Comparison of ENCODE assay signal across 6 cellular contexts in the genomic region with DNA sequence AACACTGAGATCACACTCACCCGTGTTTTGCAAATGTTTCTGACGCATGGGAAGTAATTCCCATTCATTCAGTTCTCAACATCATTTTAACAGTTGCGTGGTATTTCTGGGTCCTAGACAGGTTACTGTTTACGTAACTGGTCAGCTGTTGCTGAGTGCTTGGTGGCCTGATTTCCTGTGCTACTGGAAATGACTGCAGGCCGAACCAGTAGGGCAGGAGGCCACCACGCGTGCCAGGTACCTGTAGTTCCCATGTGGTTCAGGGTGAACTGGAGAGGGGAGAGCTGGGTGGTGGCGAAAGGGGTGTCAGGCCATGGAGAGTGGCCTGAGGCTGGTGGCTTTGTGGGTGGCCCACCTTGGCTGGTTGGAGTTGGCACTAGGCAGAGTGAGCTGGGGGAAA. TPM values are rescaled to one million over a fixed set of nuclear protein-coding genes. Genes with fewer than 3 reads are reported as not detected.
DNase-seq lines count a peak whose midpoint lies in the region; ATAC-seq, FAIRE-seq and TF ChIP-seq lines count a peak whose summit lies in the region.
"Not testable (repeated sequence)": the region's sequence is repeated elsewhere in the genome, so short reads cannot be mapped to it uniquely, and the experiment has no call there.

No MANE protein-coding gene starts in this region.

- H3K9me1 ChIP-seq in K562 (ENCODE audit: control insufficient read depth, insufficient read depth, low read length): not testable (repeated sequence)

- not testable (repeated sequence) for H3K4me1 ChIP-seq in K562 (replicated peaks in 1 of 2; ENCODE audit: control insufficient read depth in 2 of 2, insufficient read depth in 2 of 2, low read length in 2 of 2); left lung; lower lobe of right lung; psoas muscle

- CTCF ChIA-PET in K562 (lab: Yijun Ruan, JAX; ENCODE audit: low intra/inter-chr PET ratio): not testable (repeated sequence)

- H3K4me3 ChIP-seq in K562, left lung, lower lobe of right lung, psoas muscle: not testable (repeated sequence)

- not testable (repeated sequence) for H3K36me3 ChIP-seq in K562 (ENCODE audit: control insufficient read depth, insufficient read depth, low read length); left lung; lower lobe of right lung; psoas muscle (ENCODE audit: insufficient read depth in 1 of 2, low read depth in 1 of 2)

- H3K4me2 ChIP-seq in K562 (ENCODE audit: insufficient read depth, low read length): not testable (repeated sequence)

- no CpG with 5 or more reads among the region's 8 CpGs for WGBS in K562 (ENCODE audit: insufficient coverage, low coverage, missing lambda C conversion rate)
- WGBS in psoas muscle, 3 donors: no CpG with 5 or more reads among the region's 8 CpGs

- H3K27me3 ChIP-seq in K562 (ENCODE audit: control insufficient read depth in 2 of 2, insufficient read depth in 2 of 2, low read length in 2 of 2); left lung; lower lobe of right lung (ENCODE audit: low read depth); psoas muscle (ENCODE audit: insufficient read depth in 3 of 3, low read length in 2 of 3): not testable (repeated sequence)

- POLR2A ChIA-PET in K562 (lab: Yijun Ruan, JAX): not testable (repeated sequence)

- FAIRE-seq in GM18507 (lab: Jason Lieb, UNC) (peak; percentile 41), K562 (lab: Jason Lieb, UNC) (peak; percentile 77)

- not testable (repeated sequence) for TF ChIP-seq CTCF in K562 (IDR thresholded peaks at IDR 0.05 in 2 of 3, conservative IDR thresholded peaks at IDR 0.05 in 1 of 3; ENCODE audit: insufficient read depth in 2 of 3, low read depth in 1 of 3, low read length in 3 of 3); left lung (IDR thresholded peaks at IDR 0.05); lower lobe of right lung (IDR thresholded peaks at IDR 0.05); psoas muscle (IDR thresholded peaks at IDR 0.05)

- not testable (repeated sequence) for H3K9ac ChIP-seq in K562 (ENCODE audit: insufficient read depth in 1 of 2, low read depth in 2 of 2, low read length in 2 of 2)

- not testable (repeated sequence) for TF ChIP-seq RAD21 in K562 (CRISPR knock-in tag; conservative IDR thresholded peaks at IDR 0.05 in 1 of 2, IDR thresholded peaks at IDR 0.05 in 1 of 2)

- not testable (repeated sequence) for TF ChIP-seq EP300 in K562 (IDR thresholded peaks at IDR 0.05; ENCODE audit: low read length)

- not testable (repeated sequence) for ATAC-seq in K562
- ATAC-seq in esophagus mucosa (peak; percentile 29), left lung (peak; percentile 58), lower lobe of right lung (peak; percentile 26 to 62), psoas muscle (peak; percentile 60 to 67 (median 63))

- not testable (repeated sequence) for H2AFZ ChIP-seq in K562 (ENCODE audit: low read depth, low read length)

- not testable (repeated sequence) for H3K79me2 ChIP-seq in K562 (ENCODE audit: control insufficient read depth, insufficient read depth, low read length)

- not testable (repeated sequence) for H3K9me3 ChIP-seq in K562 (replicated peaks; ENCODE audit: control insufficient read depth, insufficient read depth, low read depth, low read length); left lung; lower lobe of right lung; psoas muscle

- intact Hi-C loops in K562 (cut with micrococcal nuclease); left lung (cut with DNase I); lower lobe of right lung (cut with DNase I); psoas muscle (cut with DNase I): not testable (repeated sequence)

- H3K27ac ChIP-seq in K562 (ENCODE audit: extremely low read depth, low read depth, low read length); left lung; lower lobe of right lung; psoas muscle: not testable (repeated sequence)

- TSS peak; percentile 78 for BruUV-seq in K562 (replicated peaks; lab: Mats Ljungman, UMichigan)

- in situ Hi-C loops in K562 (cut with MboI): loop anchor here (25.0 kb wide), 1 partner anchor 347 kb away; a partner anchor contains a TSS

- not testable (repeated sequence) for H4K20me1 ChIP-seq in K562 (replicated peaks; ENCODE audit: control insufficient read depth, insufficient read depth, low read length)

- not testable (repeated sequence) for TF ChIP-seq POLR2A in K562 (conservative IDR thresholded peaks at IDR 0.05)

- DNase-seq in GM18507 (ENCODE audit: extremely low spot score, insufficient read length, low read depth); K562 (ENCODE audit: extremely low read depth in 1 of 4, low spot score in 3 of 4); left lung; lower lobe of right lung; psoas muscle: not testable (repeated sequence)

RNA-seq across cellular contexts. Expression of a gene that starts 1.2 kb away (rescaled TPM):
- total RNA-seq in K562 (2011; cell fraction: chromatin; rRNA removed; ENCODE audit: low replicate concordance): 125 and 198 TPM in 2 replicates
- 96.3 and 112 TPM in 2 replicates for total RNA-seq in K562 (2011; cell fraction: nucleolus; rRNA removed)
- total RNA-seq in K562 (2011; cell fraction: nucleoplasm; rRNA removed): 120 and 121 TPM in 2 replicates
- total RNA-seq in K562 (2014; rRNA removed) (45.4 and 64.8 TPM in 2 replicates), K562 (2014; rRNA removed; fragmentation: Illumina TruSeq; extraction: Trizol) (20.4 and 26.6 TPM in 2 replicates), K562 (2015; rRNA removed; fragmentation: Illumina TruSeq; extraction: Trizol) (37.8 and 39.5 TPM in 2 replicates), K562 (2021) (70.1 and 77.0 TPM in 2 replicates), esophagus mucosa (3.3 TPM), left lung (10 to 100 TPM in 1 of 2 donors, 1 to 10 TPM in 1; 8.8 to 10.8 TPM), lower lobe of right lung (37.1 TPM), psoas muscle (10 to 100 TPM in 2 of 4 donors, 1 to 10 TPM in 2; 6.7 to 13.8 (median 10.6) TPM)
- polyA plus RNA-seq in K562 (2011; rRNA removed) (45.4 and 47.3 TPM in 2 replicates), K562 (2014; fragmentation: Illumina TruSeq; extraction: Trizol) (25.3 and 36.6 TPM in 2 replicates), K562 (2014; fragmentation: Nextera tagmentation; extraction: Ambion mirVana) (10 to 100 TPM; 11.2 to 24.9 TPM), K562 (2014; rRNA removed) (65.4 and 78.6 TPM in 2 replicates), psoas muscle (100 to 1,000 TPM in 1 of 3 donors, 10 to 100 TPM in 1, 1 to 10 TPM in 1; 8.6 to 188 (median 10.7) TPM)
- 50.0 and 94.6 TPM in 2 replicates for polyA plus RNA-seq in K562 (2011; cell fraction: cytosol; rRNA removed)
- polyA plus RNA-seq in K562 (2011; cell fraction: nucleus; rRNA removed): 97.1 and 134 TPM in 2 replicates
- polyA plus RNA-seq in K562 (2012): 55.4 and 77.7 TPM in 2 replicates
- polyA minus RNA-seq in K562 (2011; rRNA and poly(A)+ RNA removed): 22.0 and 25.5 TPM in 2 replicates
- 21.8 and 29.4 TPM in 2 replicates for polyA minus RNA-seq in K562 (2011; cell fraction: cytosol; rRNA and poly(A)+ RNA removed)
- 43.9 and 44.2 TPM in 2 replicates for polyA minus RNA-seq in K562 (2011; cell fraction: nucleus; rRNA and poly(A)+ RNA removed)

RNA-seq across cellular contexts. Expression of a gene that starts 27.5 kb away (rescaled TPM):
- 95.1 and 192 TPM in 2 replicates for total RNA-seq in K562 (2011; cell fraction: chromatin; rRNA removed; ENCODE audit: low replicate concordance)
- 89.4 and 101 TPM in 2 replicates for total RNA-seq in K562 (2011; cell fraction: nucleolus; rRNA removed)
- total RNA-seq in K562 (2011; cell fraction: nucleoplasm; rRNA removed): 53.8 and 68.3 TPM in 2 replicates
- total RNA-seq in K562 (2014; rRNA removed): 47.0 and 58.9 TPM in 2 replicates
- 23.1 and 24.6 TPM in 2 replicates for total RNA-seq in K562 (2014; rRNA removed; fragmentation: Illumina TruSeq; extraction: Trizol)
- total RNA-seq in K562 (2015; rRNA removed; fragmentation: Illumina TruSeq; extraction: Trizol): 33.1 and 36.6 TPM in 2 replicates
- total RNA-seq in K562 (2021): 46.5 and 57.6 TPM in 2 replicates
- 27.7 and 28.7 TPM in 2 replicates for polyA plus RNA-seq in K562 (2011; rRNA removed)
- polyA plus RNA-seq in K562 (2011; cell fraction: cytosol; rRNA removed): 30.3 and 42.8 TPM in 2 replicates
- polyA plus RNA-seq in K562 (2011; cell fraction: nucleus; rRNA removed): 69.1 and 77.4 TPM in 2 replicates
- 19.4 and 34.4 TPM in 2 replicates for polyA plus RNA-seq in K562 (2012)
- 31.1 and 35.2 TPM in 2 replicates for polyA plus RNA-seq in K562 (2014; fragmentation: Illumina TruSeq; extraction: Trizol)
- polyA plus RNA-seq in K562 (2014; fragmentation: Nextera tagmentation; extraction: Ambion mirVana): 1 to 10 TPM in 1 of 2 experiments, under 1 TPM in 1; 0.72 to 1.9 TPM
- 35.3 and 40.6 TPM in 2 replicates for polyA plus RNA-seq in K562 (2014; rRNA removed)
- 28.2 and 34.5 TPM in 2 replicates for polyA minus RNA-seq in K562 (2011; rRNA and poly(A)+ RNA removed)
- polyA minus RNA-seq in K562 (2011; cell fraction: cytosol; rRNA and poly(A)+ RNA removed): 22.5 and 27.6 TPM in 2 replicates
- polyA minus RNA-seq in K562 (2011; cell fraction: nucleus; rRNA and poly(A)+ RNA removed): 32.7 and 47.2 TPM in 2 replicates
- 2.5 TPM for total RNA-seq in esophagus mucosa
- total RNA-seq in left lung: 1 to 10 TPM; 3.9 to 6.7 TPM
- total RNA-seq in lower lobe of right lung: 10.9 TPM
- 1 to 10 TPM in 3 of 4 donors, under 1 TPM in 1; 0.56 to 3.2 (median 2.8) TPM for total RNA-seq in psoas muscle
- polyA plus RNA-seq in psoas muscle: 1 to 10 TPM; 2.2 to 8.8 (median 3.0) TPM
